1 cellular context compared by ENCODE assay signal in genomic region chr10:35184527-35185171, GRCh38.
TF ChIP-seq lines count a peak whose summit lies in the region.

No MANE protein-coding gene starts in this region.

TF ChIP-seq in K562, 482 proteins besides CTCF, POLR2A, EP300 and RAD21 (continued from another document):
- no peak for TF ChIP-seq ZBTB49 (CRISPR knock-in tag; IDR thresholded peaks at IDR 0.05; ENCODE audit: borderline replicate concordance)
- no peak for TF ChIP-seq NUFIP1 (IDR thresholded peaks at IDR 0.05; ENCODE audit: partially characterized antibody)
- no peak for TF ChIP-seq SMARCA4 (IDR thresholded peaks at IDR 0.05)
- TF ChIP-seq ZNF316 (IDR thresholded peaks at IDR 0.05), result peak; percentile 40; the same call in 1 of the 2 replicates
- no peak for TF ChIP-seq NFE2L1 (tag; IDR thresholded peaks at IDR 0.05; ENCODE audit: borderline replicate concordance, low read depth)
- no peak for TF ChIP-seq ZNF324 (CRISPR knock-in tag; IDR thresholded peaks at IDR 0.05)
- no peak for TF ChIP-seq ILK (tag; IDR thresholded peaks at IDR 0.05; ENCODE audit: borderline replicate concordance, low read depth)
- TF ChIP-seq ZNF232 (CRISPR knock-in tag; IDR thresholded peaks at IDR 0.05), result no peak
- TF ChIP-seq PTTG1 (tag; IDR thresholded peaks at IDR 0.05; ENCODE audit: low read depth), result no peak
